Comparison of ENCODE assay signal across 19 cellular contexts in genomic region chr17:77502626-77503292, GRCh38.
A peak's percentile ranks its signal among the peaks of the same experiment; 100 is the strongest.
DNase-seq lines count a peak whose midpoint lies in the region; ATAC-seq, FAIRE-seq and TF ChIP-seq lines count a peak whose summit lies in the region.
"Had no signal": no experiment of that assay in that cellular context is flagged by ENCODE, and none has a peak within 500 bp of the region (broad histone marks: within the 10 kb centered on the region; RNA-seq: fewer than 3 reads in every experiment).

No MANE protein-coding gene starts in this region.

- no peaks in the 10 kb centered on the region for H3K9me3 Mint-ChIP-seq in CD8-positive, alpha-beta T cell

- TF ChIP-seq EP300 in K562 (IDR thresholded peaks at IDR 0.05; ENCODE audit: low read length) = no peak

- no peaks in the 10 kb centered on the region for H3K4me1 ChIP-seq in CD8-positive, alpha-beta T cell (ENCODE audit: insufficient read depth, low read length)
- no peaks in the 10 kb centered on the region for H3K4me1 ChIP-seq in DND-41 (ENCODE audit: insufficient read depth, low read length)
- H3K4me1 ChIP-seq in K562 (replicated peaks in 1 of 2; ENCODE audit: control insufficient read depth in 2 of 2, insufficient read depth in 2 of 2, low read length in 2 of 2) = peaks cover 0 to 12% of the 10 kb centered on the region in 2 experiments; a peak in 2 of 5 replicates
- no peaks in the 10 kb centered on the region for H3K4me1 ChIP-seq in neuronal stem cell (ENCODE audit: control insufficient read depth in 2 of 2, insufficient read depth in 1 of 2, low read depth in 1 of 2, low read length in 2 of 2)

- peak overlapping the region; percentile 33 for H2BK15ac ChIP-seq in neuronal stem cell (ENCODE audit: low read length)

- no peaks in the 10 kb centered on the region for H3K9me1 ChIP-seq in K562 (ENCODE audit: control insufficient read depth, insufficient read depth, low read length)

- H3K27me3 Mint-ChIP-seq in CD8-positive, alpha-beta T cell (ENCODE audit: low read depth) = no peaks in the 10 kb centered on the region
- H3K27me3 Mint-ChIP-seq: B cell had no signal

- ATAC-seq in CD8-positive, alpha-beta T cell = no peak
- ATAC-seq in DND-41 (ENCODE audit: insufficient read depth, low read depth) = peak; percentile 6; the same call in 1 of the 3 replicates
- no peak for ATAC-seq in K562
- ATAC-seq: HCT116, Panc1 had no signal

- peak overlapping the region; percentile 92 for H4K91ac ChIP-seq in neuronal stem cell (ENCODE audit: low read depth, low read length, poor library complexity)

- no peak overlapping the region for H2AFZ ChIP-seq in DND-41 (ENCODE audit: low read depth, low read length)
- no peak overlapping the region for H2AFZ ChIP-seq in K562 (ENCODE audit: low read depth, low read length)
- H2AFZ ChIP-seq in neuronal stem cell (ENCODE audit: low read length) = no peak overlapping the region

- no peak for TF ChIP-seq CTCF in CD8-positive, alpha-beta T cell (IDR thresholded peaks at IDR 0.05)
- TF ChIP-seq CTCF in DND-41 (IDR thresholded peaks at IDR 0.05; ENCODE audit: borderline replicate concordance, extremely low read depth, low read length, poor library complexity, severe bottlenecking) (no peak), K562 (IDR thresholded peaks at IDR 0.05 in 2 of 3, conservative IDR thresholded peaks at IDR 0.05 in 1 of 3; ENCODE audit: insufficient read depth in 2 of 3, low read depth in 1 of 3, low read length in 3 of 3) (no peak)

- peaks cover 4% of the 10 kb centered on the region for H3K79me1 ChIP-seq in neuronal stem cell (ENCODE audit: low read depth, low read length)

- H3K14ac ChIP-seq in neuronal stem cell (ENCODE audit: low read length) = no peak overlapping the region

- 21% methylated on average over 13 of the region's 13 CpGs for WGBS in K562 (ENCODE audit: insufficient coverage, low coverage, missing lambda C conversion rate)
- no CpG with 5 or more reads among the region's 13 CpGs for WGBS in neuronal stem cell (ENCODE audit: extremely low coverage in 2 of 2, insufficient read length in 2 of 2, insufficient replicate concordance in 1 of 2), 2 donors

- BruUV-seq in K562 (replicated peaks; lab: Mats Ljungman, UMichigan) = no TSS peak

- no peak overlapping the region for H2BK5ac ChIP-seq in neuronal stem cell (ENCODE audit: low read length)

- no peak for FAIRE-seq in K562 (lab: Jason Lieb, UNC)
- FAIRE-seq: GM18507, small intestine had no signal

- H4K20me1 ChIP-seq in DND-41 (ENCODE audit: insufficient read depth, low read length) = peaks cover 32% of the 10 kb centered on the region
- H4K20me1 ChIP-seq in K562 (replicated peaks; ENCODE audit: control insufficient read depth, insufficient read depth, low read length) = no peaks in the 10 kb centered on the region; the same call in 1 of the 2 replicates

- H3K36me3 Mint-ChIP-seq in CD8-positive, alpha-beta T cell = peaks cover 33% of the 10 kb centered on the region

- no peak overlapping the region for H2BK12ac ChIP-seq in neuronal stem cell (ENCODE audit: low read length)

- H3K27ac Mint-ChIP-seq in CD8-positive, alpha-beta T cell = peak overlapping the region; percentile 18

- H3K9me3 ChIP-seq in CD8-positive, alpha-beta T cell (ENCODE audit: low read length) = no peaks in the 10 kb centered on the region
- H3K9me3 ChIP-seq in DND-41 (ENCODE audit: insufficient read depth, low read length, severe bottlenecking) (no peaks in the 10 kb centered on the region), K562 (replicated peaks; ENCODE audit: control insufficient read depth, insufficient read depth, low read depth, low read length) (no peaks in the 10 kb centered on the region), neuronal stem cell (replicated peaks in 1 of 2; ENCODE audit: control insufficient read depth in 2 of 2, insufficient read depth in 1 of 2, low read depth in 1 of 2, low read length in 2 of 2) (no peaks in the 10 kb centered on the region)
- H3K9me3 ChIP-seq: esophagus squamous epithelium, tibial nerve had no signal

- POLR2A ChIA-PET in CD8-positive, alpha-beta T cell (lab: Charles Lee) = no interaction called here
- POLR2A ChIA-PET in K562 (lab: Yijun Ruan, JAX) = interaction anchor here (0.6 kb wide), 1 partner anchor 524 kb away, joined by 4 read pairs; no protein-coding TSS in a partner anchor

- no peak for TF ChIP-seq RAD21 in K562 (CRISPR knock-in tag; conservative IDR thresholded peaks at IDR 0.05 in 1 of 2, IDR thresholded peaks at IDR 0.05 in 1 of 2)

- H2BK120ac ChIP-seq in neuronal stem cell (ENCODE audit: low read depth, low read length) = no peak overlapping the region

- H3K9ac ChIP-seq in DND-41 (ENCODE audit: low read depth, low read length) = no peak overlapping the region
- H3K9ac ChIP-seq in K562 (ENCODE audit: insufficient read depth in 1 of 2, low read depth in 2 of 2, low read length in 2 of 2) = no peak overlapping the region; a peak in 2 of 4 replicates
- H3K9ac ChIP-seq in neuronal stem cell (ENCODE audit: low read depth, low read length, poor library complexity) = no peak overlapping the region

- H3K4me3 Mint-ChIP-seq in CD8-positive, alpha-beta T cell = no peak overlapping the region
- H3K4me3 Mint-ChIP-seq: B cell had no signal

- H3K36me3 ChIP-seq in CD8-positive, alpha-beta T cell (ENCODE audit: insufficient read depth, low read length) = peaks cover 25% of the 10 kb centered on the region
- H3K36me3 ChIP-seq in DND-41 (ENCODE audit: insufficient read depth, low read length) (peaks cover 30% of the 10 kb centered on the region), K562 (ENCODE audit: control insufficient read depth, insufficient read depth, low read length) (peaks cover 12% of the 10 kb centered on the region; the same call in 1 of the 3 replicates), neuronal stem cell (replicated peaks in 1 of 2; ENCODE audit: control insufficient read depth in 2 of 2, insufficient read depth in 2 of 2, low read length in 2 of 2) (peaks cover 14 to 36% of the 10 kb centered on the region in 2 donors)

- H4K8ac ChIP-seq in neuronal stem cell (ENCODE audit: low read depth, low read length) = peak overlapping the region; percentile 65

- CTCF ChIA-PET in CD8-positive, alpha-beta T cell (lab: Charles Lee) = interaction anchor here (0.6 kb wide), 2 partner anchors 7 to 20 kb away, joined by 3 read pairs; no protein-coding TSS in a partner anchor
- CTCF ChIA-PET in K562 (lab: Yijun Ruan, JAX; ENCODE audit: low intra/inter-chr PET ratio) = interaction anchor here (0.5 kb wide), 1 partner anchor 65 kb away, joined by 3 read pairs; no protein-coding TSS in a partner anchor

- peak overlapping the region; percentile 81 for H2AK5ac ChIP-seq in neuronal stem cell (ENCODE audit: low read depth, low read length)

- H3K79me2 ChIP-seq in DND-41 (ENCODE audit: insufficient read depth, low read length) = no peaks in the 10 kb centered on the region
- H3K79me2 ChIP-seq in K562 (ENCODE audit: control insufficient read depth, insufficient read depth, low read length) = no peaks in the 10 kb centered on the region

- intact Hi-C loops in CD8-positive, alpha-beta T cell (cut with DNase I, micrococcal nuclease) = no loop called here
- intact Hi-C loops in K562 (cut with micrococcal nuclease) = no loop called here

- H3K23ac ChIP-seq in neuronal stem cell (ENCODE audit: low read depth, low read length, poor library complexity) = peak overlapping the region; percentile 43

- H3K4me2 ChIP-seq in DND-41 (ENCODE audit: insufficient read depth, low read length) = no peak overlapping the region
- no peak overlapping the region for H3K4me2 ChIP-seq in K562 (ENCODE audit: insufficient read depth, low read length)
- H3K4me2 ChIP-seq in neuronal stem cell (ENCODE audit: insufficient read depth, low read length, poor library complexity, severe bottlenecking) = no peak overlapping the region

- H3K4me1 Mint-ChIP-seq in CD8-positive, alpha-beta T cell (ENCODE audit: low read depth) = no peaks in the 10 kb centered on the region
- H3K4me1 Mint-ChIP-seq: B cell had no signal

- peak overlapping the region; percentile 71 for H3K18ac ChIP-seq in neuronal stem cell (ENCODE audit: low read length)

- in situ Hi-C loops in K562 (cut with MboI) = loop anchor here (5.0 kb wide), 1 partner anchor 170 kb away; no protein-coding TSS in a partner anchor

- no peak overlapping the region for H3K4me3 ChIP-seq in CD8-positive, alpha-beta T cell (ENCODE audit: low read depth, low read length)
- H3K4me3 ChIP-seq in DND-41 (ENCODE audit: low read depth in 1 of 2, low read length in 2 of 2) = no peak overlapping the region
- H3K4me3 ChIP-seq in K562 = no peak overlapping the region
- no peak overlapping the region for H3K4me3 ChIP-seq in neuronal stem cell (ENCODE audit: low read length in 2 of 2)
- H3K4me3 ChIP-seq: esophagus squamous epithelium, lung, tibial nerve had no signal

- no peak overlapping the region for H3K4ac ChIP-seq in neuronal stem cell (ENCODE audit: low read length)

- H3K27me3 ChIP-seq in CD8-positive, alpha-beta T cell (ENCODE audit: insufficient read depth, low read length) = no peaks in the 10 kb centered on the region
- H3K27me3 ChIP-seq in DND-41 (ENCODE audit: insufficient read depth, low read length, poor library complexity) (no peaks in the 10 kb centered on the region), K562 (ENCODE audit: control insufficient read depth in 2 of 2, insufficient read depth in 2 of 2, low read length in 2 of 2) (peaks cover 10 to 40% of the 10 kb centered on the region in 2 experiments), neuronal stem cell (ENCODE audit: control insufficient read depth in 3 of 3, insufficient read depth in 3 of 3, low read depth in 1 of 3, low read length in 3 of 3) (no peaks in the 10 kb centered on the region)
- H3K27me3 ChIP-seq: esophagus squamous epithelium, tibial nerve had no signal

- H3K27ac ChIP-seq in CD8-positive, alpha-beta T cell (ENCODE audit: low read depth, low read length) = no peak overlapping the region
- H3K27ac ChIP-seq in DND-41 (ENCODE audit: low read length) (no peak overlapping the region; the same call in 1 of the 2 replicates), K562 (ENCODE audit: extremely low read depth, low read depth, low read length) (no peak overlapping the region), neuronal stem cell (replicated peaks; ENCODE audit: low read length) (no peak overlapping the region)
- H3K27ac ChIP-seq: esophagus squamous epithelium, tibial nerve had no signal

- peak in 2 of 7 experiments; percentile 12 to 49 for DNase-seq in CD8-positive, alpha-beta T cell
- DNase-seq in DND-41 (no peak), K562 (ENCODE audit: extremely low read depth in 1 of 4, low spot score in 3 of 4) (no peak), neuronal stem cell (ENCODE audit: low spot score) (no peak), NCI-H146 (lab: John Stamatoyannopoulos, UW) (no peak), NCI-H1092 (lab: John Stamatoyannopoulos, UW) (no peak)
- no peak for DNase-seq in stimulated activated CD4-positive, alpha-beta T cell treated with anti-CD3 and anti-CD28 coated beads, Interleukin-4, amount 100 ng/mL, for 4 hours
- DNase-seq: esophagus squamous epithelium, Karpas-422, NCI-H1105 treated with DMSO at 0.1 percent for 48 hours, NCI-H2171, NCI-H82, small intestine had no signal

- TF ChIP-seq POLR2A in K562 (conservative IDR thresholded peaks at IDR 0.05) = no peak

TF ChIP-seq in K562, 482 proteins besides CTCF, POLR2A, EP300 and RAD21:
- TF ChIP-seq ZNF76 (CRISPR knock-in tag; IDR thresholded peaks at IDR 0.05; ENCODE audit: borderline replicate concordance) (no peak), POLR2G (IDR thresholded peaks at IDR 0.05; ENCODE audit: low read depth, low read length) (0 out of 2 replicates have a peak, but pooled peaks have one; percentile 30)
